ENCODE assay signal across 14 cellular contexts in the genomic region with DNA sequence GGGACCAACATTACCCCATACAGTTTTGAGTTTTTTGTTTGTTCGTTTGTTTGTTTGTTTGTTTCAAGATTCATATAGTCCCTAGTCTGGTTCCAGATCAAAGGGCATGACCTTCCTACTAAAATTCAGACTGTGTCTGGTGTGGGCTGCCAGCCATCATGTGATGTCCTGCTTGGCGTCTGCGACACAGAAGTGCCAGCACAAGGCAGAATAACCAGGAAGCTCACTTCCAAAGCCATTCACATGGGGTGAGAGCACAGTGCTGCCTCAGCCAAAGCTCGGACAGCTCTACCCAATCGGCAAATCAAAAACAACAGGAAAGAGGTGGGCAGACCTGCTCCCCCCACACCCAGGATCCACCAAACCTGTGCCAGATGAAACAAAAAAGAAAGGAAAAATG.
"Had no signal": no experiment of that assay in that cellular context is flagged by ENCODE, and none has a peak within 500 bp of the region (broad histone marks: within the 10 kb centered on the region; RNA-seq: fewer than 3 reads in every experiment).

No MANE protein-coding gene starts in this region.

- DNase-seq: activated gamma-delta T cell treated with Interleukin-2 at 50 U/mL for 16 hours; activated naive CD8-positive, alpha-beta T cell treated with anti-CD3 and anti-CD28 coated beads for 36 hours; activated T-cell treated with anti-CD3 and anti-CD28 coated beads, Interleukin-2, amount 50 U/mL, for 24 hours; effector CD8-positive, alpha-beta T cell; kidney; naive thymus-derived CD8-positive, alpha-beta T cell; occipital lobe; stimulated activated CD4-positive, alpha-beta T cell treated with anti-CD3 and anti-CD28 coated beads, Interleukin-4, amount 100 ng/mL, for 1 hour; stimulated activated CD8-positive, alpha-beta memory T cell treated with anti-CD3 and anti-CD28 coated beads, Interleukin-4, amount 100 ng/mL, for 48 hours had no signal

- H3K9me3 ChIP-seq: breast epithelium, gastrocnemius medialis had no signal

- H2AFZ ChIP-seq: hepatocyte had no signal

- H3K4me1 ChIP-seq: breast epithelium, gastrocnemius medialis had no signal

- H3K36me3 ChIP-seq: breast epithelium, gastrocnemius medialis had no signal

- ATAC-seq: gastrocnemius medialis; naive thymus-derived CD8-positive, alpha-beta T cell; SK-N-SH treated with all-trans-retinoic acid at 6 μM for 48 hours had no signal

- H3K4me3 ChIP-seq: breast epithelium, gastrocnemius medialis, hepatocyte had no signal

- FAIRE-seq: kidney, urothelium cell line had no signal

- H3K27me3 ChIP-seq: breast epithelium, gastrocnemius medialis, hepatocyte had no signal

- H3K79me2 ChIP-seq: hepatocyte had no signal

- H3K4me2 ChIP-seq: hepatocyte had no signal

- H3K27ac ChIP-seq: breast epithelium, gastrocnemius medialis, hepatocyte had no signal
